26 cellular contexts compared by ENCODE assay signal in the genomic region with DNA sequence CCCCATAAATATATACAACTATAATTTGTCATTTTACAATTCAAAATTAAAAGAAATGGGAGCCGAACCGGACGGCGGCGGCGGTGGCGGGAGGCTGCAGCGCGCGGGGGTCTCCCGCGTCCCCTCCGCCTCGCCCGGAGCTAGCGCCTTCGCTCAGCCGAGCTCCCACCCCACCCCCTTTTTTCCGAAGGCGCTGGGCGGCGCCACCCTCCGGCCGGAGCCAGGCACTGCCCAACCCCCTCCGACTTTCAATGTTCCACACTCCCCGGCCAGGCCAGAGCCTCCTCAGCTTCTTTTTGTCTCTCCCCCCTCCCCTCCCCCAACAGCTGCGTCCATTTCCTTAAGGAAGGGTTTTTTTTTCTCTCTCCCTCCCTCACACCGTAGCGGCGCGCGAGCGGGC.
"Had no signal": no experiment of that assay in that cellular context is flagged by ENCODE, and none has a peak within 500 bp of the region (broad histone marks: within the 10 kb centered on the region; RNA-seq: fewer than 3 reads in every experiment).

No MANE protein-coding gene starts in this region.

- H3K4me3 Mint-ChIP-seq: activated naive CD8-positive, alpha-beta T cell; natural killer cell; stimulated activated naive B cell treated with anti-CD40 and anti-IgM and Interleukin-4, amounts not matched to agents 10 μg/mL and 1 μg/mL and 100 μg/mL, for 72 hours; T-helper 2 cell treated with Interferon-gamma antibody and Interleukin-4, amounts not matched to agents 5 μg/mL and 100 μg/mL, for 36 hours had no signal

- H3K9me3 ChIP-seq: adrenal gland, body of pancreas, colonic mucosa, gastrocnemius medialis, left lung, lower lobe of right lung, right atrium auricular region, stomach, tibial artery, upper lobe of right lung had no signal

- H3K36me3 Mint-ChIP-seq: activated naive CD8-positive, alpha-beta T cell; natural killer cell; stimulated activated naive B cell treated with anti-CD40 and anti-IgM and Interleukin-4, amounts not matched to agents 10 μg/mL and 1 μg/mL and 100 μg/mL, for 72 hours had no signal

- H3K27me3 Mint-ChIP-seq: activated naive CD8-positive, alpha-beta T cell had no signal

- H3K27ac ChIP-seq: adrenal gland, body of pancreas, colonic mucosa, gastrocnemius medialis, left lung, lower lobe of right lung, right atrium auricular region, stomach, tibial artery, upper lobe of right lung had no signal

- DNase-seq: activated CD4-positive, alpha-beta T cell treated with anti-CD3 and anti-CD28 coated beads for 4 hours; activated CD4-positive, alpha-beta T cell treated with anti-CD3 and anti-CD28 coated beads, Interleukin-2, amount 50 U/mL, for 48 hours; activated CD8-positive, alpha-beta memory T cell treated with anti-CD3 and anti-CD28 coated beads for 24 hours; activated effector memory CD4-positive, alpha-beta T cell treated with Interleukin-2 at 50 U/mL for 16 hours; activated naive CD4-positive, alpha-beta T cell treated with Interleukin-2 at 50 U/mL for 16 hours; body of pancreas; cerebellar nuclear complex; colonic mucosa; effector memory CD4-positive, alpha-beta T cell; erythroblast; gastrocnemius medialis; glutamatergic neuron; lower lobe of right lung; mesenchymal stem cell; natural killer cell; stimulated activated CD4-positive, alpha-beta T cell treated with anti-CD3 and anti-CD28 coated beads, Interleukin-1b, Interleukin-23, amount 100 ng/mL, for 48 hours; stimulated activated naive B cell treated with anti-CD40 and anti-IgM and Interleukin-4, amounts not matched to agents 10 μg/mL and 1 μg/mL and 100 μg/mL, for 72 hours; stomach; tibial artery; upper lobe of right lung had no signal

- H3K27me3 ChIP-seq: adrenal gland, body of pancreas, colonic mucosa, gastrocnemius medialis, left lung, right atrium auricular region, tibial artery, upper lobe of right lung had no signal

- H3K27ac Mint-ChIP-seq: activated naive CD8-positive, alpha-beta T cell; natural killer cell; stimulated activated naive B cell treated with anti-CD40 and anti-IgM and Interleukin-4, amounts not matched to agents 10 μg/mL and 1 μg/mL and 100 μg/mL, for 72 hours; T-helper 2 cell treated with Interferon-gamma antibody and Interleukin-4, amounts not matched to agents 5 μg/mL and 100 μg/mL, for 36 hours had no signal

- H3K4me1 ChIP-seq: adrenal gland, body of pancreas, colonic mucosa, gastrocnemius medialis, left lung, lower lobe of right lung, right atrium auricular region, stomach, tibial artery, upper lobe of right lung had no signal

- H3K4me1 Mint-ChIP-seq: natural killer cell; stimulated activated naive B cell treated with anti-CD40 and anti-IgM and Interleukin-4, amounts not matched to agents 10 μg/mL and 1 μg/mL and 100 μg/mL, for 72 hours had no signal

- H3K9me3 Mint-ChIP-seq: T-helper 2 cell treated with Interferon-gamma antibody and Interleukin-4, amounts not matched to agents 5 μg/mL and 100 μg/mL, for 36 hours had no signal

- H3K36me3 ChIP-seq: adrenal gland, colonic mucosa, gastrocnemius medialis, left lung, lower lobe of right lung, right atrium auricular region, stomach, tibial artery, upper lobe of right lung had no signal

- H3K4me3 ChIP-seq: adrenal gland, body of pancreas, colonic mucosa, gastrocnemius medialis, left lung, lower lobe of right lung, right atrium auricular region, smooth muscle cell, stomach, tibial artery, upper lobe of right lung had no signal

- ATAC-seq: body of pancreas; gastrocnemius medialis; left lung; lower lobe of right lung; natural killer cell; stimulated activated naive B cell treated with anti-CD40 and anti-IgM and Interleukin-4, amounts not matched to agents 10 μg/mL and 1 μg/mL and 100 μg/mL, for 72 hours; upper lobe of right lung had no signal

- H3K4me2 ChIP-seq: smooth muscle cell had no signal
